1 cellular context compared by ENCODE assay signal in the genomic region with DNA sequence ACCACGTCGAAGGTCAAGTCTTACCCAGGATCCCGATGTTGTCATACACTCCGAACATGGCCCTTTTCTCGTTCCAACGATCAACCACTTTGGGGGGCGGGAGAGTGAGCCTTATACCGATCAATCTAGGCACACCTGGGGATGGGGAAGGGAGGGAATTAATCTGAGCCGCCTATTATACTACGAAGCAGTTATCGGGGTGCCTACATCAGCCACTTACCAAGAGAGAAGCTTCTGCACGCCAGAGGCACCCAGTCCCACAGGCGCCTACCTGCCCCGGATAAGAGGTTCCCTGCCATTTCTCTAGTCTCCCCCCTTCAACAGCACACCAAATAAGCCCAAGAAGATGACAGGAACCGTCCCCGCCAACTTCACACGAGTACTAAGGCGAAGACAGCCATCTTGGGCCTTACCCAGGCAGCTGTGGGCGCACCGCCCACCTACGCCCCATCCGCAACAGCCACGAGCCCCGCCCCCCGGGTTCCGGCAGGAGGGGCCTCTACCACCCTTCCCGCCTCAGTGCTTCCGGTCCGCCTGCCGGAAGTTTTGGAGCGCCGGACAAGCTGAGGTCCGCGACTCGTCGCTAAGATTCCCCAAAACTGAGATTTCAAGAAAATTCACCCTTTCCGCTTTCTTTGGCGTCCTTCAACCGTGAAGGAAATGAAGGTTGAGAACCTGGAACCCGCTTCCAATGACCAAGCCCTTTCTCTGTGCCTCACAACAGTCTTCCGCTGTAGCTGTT.
A peak's percentile ranks its signal among the peaks of the same experiment; 100 is the strongest.
TF ChIP-seq lines count a peak whose summit lies in the region.

A gene (minus strand): TSS at position 425 of the 742 bp plus-strand sequence. CDS start 126 bp downstream, at position 299.

TF ChIP-seq in GM12878, 131 proteins besides CTCF, POLR2A, EP300 and RAD21 (continued from another document and continues in another):
- TF ChIP-seq, protein P1, sequence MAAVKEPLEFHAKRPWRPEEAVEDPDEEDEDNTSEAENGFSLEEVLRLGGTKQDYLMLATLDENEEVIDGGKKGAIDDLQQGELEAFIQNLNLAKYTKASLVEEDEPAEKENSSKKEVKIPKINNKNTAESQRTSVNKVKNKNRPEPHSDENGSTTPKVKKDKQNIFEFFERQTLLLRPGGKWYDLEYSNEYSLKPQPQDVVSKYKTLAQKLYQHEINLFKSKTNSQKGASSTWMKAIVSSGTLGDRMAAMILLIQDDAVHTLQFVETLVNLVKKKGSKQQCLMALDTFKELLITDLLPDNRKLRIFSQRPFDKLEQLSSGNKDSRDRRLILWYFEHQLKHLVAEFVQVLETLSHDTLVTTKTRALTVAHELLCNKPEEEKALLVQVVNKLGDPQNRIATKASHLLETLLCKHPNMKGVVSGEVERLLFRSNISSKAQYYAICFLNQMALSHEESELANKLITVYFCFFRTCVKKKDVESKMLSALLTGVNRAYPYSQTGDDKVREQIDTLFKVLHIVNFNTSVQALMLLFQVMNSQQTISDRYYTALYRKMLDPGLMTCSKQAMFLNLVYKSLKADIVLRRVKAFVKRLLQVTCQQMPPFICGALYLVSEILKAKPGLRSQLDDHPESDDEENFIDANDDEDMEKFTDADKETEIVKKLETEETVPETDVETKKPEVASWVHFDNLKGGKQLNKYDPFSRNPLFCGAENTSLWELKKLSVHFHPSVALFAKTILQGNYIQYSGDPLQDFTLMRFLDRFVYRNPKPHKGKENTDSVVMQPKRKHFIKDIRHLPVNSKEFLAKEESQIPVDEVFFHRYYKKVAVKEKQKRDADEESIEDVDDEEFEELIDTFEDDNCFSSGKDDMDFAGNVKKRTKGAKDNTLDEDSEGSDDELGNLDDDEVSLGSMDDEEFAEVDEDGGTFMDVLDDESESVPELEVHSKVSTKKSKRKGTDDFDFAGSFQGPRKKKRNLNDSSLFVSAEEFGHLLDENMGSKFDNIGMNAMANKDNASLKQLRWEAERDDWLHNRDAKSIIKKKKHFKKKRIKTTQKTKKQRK (IDR thresholded peaks at IDR 0.05; ENCODE audit: low read depth, low read length) = no peak
- TF ChIP-seq ESRRA (IDR thresholded peaks at IDR 0.05; ENCODE audit: low read length) (no peak), BCL11A (IDR thresholded peaks at IDR 0.05; ENCODE audit: low read depth, low read length) (no peak), NR2C1 (IDR thresholded peaks at IDR 0.05) (peak; percentile 34; the same call in 1 of the 2 replicates), GABPA (IDR thresholded peaks at IDR 0.05; ENCODE audit: low read depth) (peak; percentile 96), SMAD1 (IDR thresholded peaks at IDR 0.05; ENCODE audit: low read depth, partially characterized antibody) (peak; percentile 75), RBBP5 (conservative IDR thresholded peaks at IDR 0.05) (no peak), HCFC1 (IDR thresholded peaks at IDR 0.05; ENCODE audit: low read length) (peak; percentile 63), MTA2 (IDR thresholded peaks at IDR 0.05; ENCODE audit: low read depth) (no peak), MYC (IDR thresholded peaks at IDR 0.05; ENCODE audit: insufficient read depth, insufficient read length, insufficient replicate concordance, low read length, severe bottlenecking) (no peak), MXI1 (IDR thresholded peaks at IDR 0.05; ENCODE audit: low read depth, low read length) (peak; percentile 56; the same call in 1 of the 2 replicates), MYB (IDR thresholded peaks at IDR 0.05; ENCODE audit: borderline replicate concordance, low read depth, low read length) (no peak), ZNF274 (IDR thresholded peaks at IDR 0.05; ENCODE audit: insufficient read depth, insufficient read length) (no peak), SMARCA5 (IDR thresholded peaks at IDR 0.05) (0 out of 2 replicates have a peak, but pooled peaks have one; percentile 84), CREM (IDR thresholded peaks at IDR 0.05; ENCODE audit: low read depth) (peak; percentile 81), EED (IDR thresholded peaks at IDR 0.05; ENCODE audit: low read depth) (no peak), MEF2A (IDR thresholded peaks at IDR 0.05; ENCODE audit: insufficient read depth, low read depth, low read length) (no peak), CHD2 (IDR thresholded peaks at IDR 0.05; ENCODE audit: borderline replicate concordance, low read depth, low read length) (peak; percentile 48; the same call in 1 of the 2 replicates), LARP7 (IDR thresholded peaks at IDR 0.05) (no peak), BMI1 (IDR thresholded peaks at IDR 0.05; ENCODE audit: borderline replicate concordance) (no peak), ZNF384 (IDR thresholded peaks at IDR 0.05; ENCODE audit: borderline replicate concordance, low read depth, low read length) (no peak), RAD51 (IDR thresholded peaks at IDR 0.05) (no peak), STAT3 (IDR thresholded peaks at IDR 0.05; ENCODE audit: low read depth, low read length) (no peak), CHD1 (IDR thresholded peaks at IDR 0.05; ENCODE audit: low read depth, low read length) (no peak), JUNB (IDR thresholded peaks at IDR 0.05) (no peak), ZSCAN29 (IDR thresholded peaks at IDR 0.05) (no peak), ZNF207 (IDR thresholded peaks at IDR 0.05; ENCODE audit: borderline replicate concordance) (peak; percentile 60; the same call in 1 of the 2 replicates), PAX8 (IDR thresholded peaks at IDR 0.05) (peak; percentile 47; the same call in 1 of the 2 replicates), RCOR1 (conservative IDR thresholded peaks at IDR 0.05; ENCODE audit: low read depth, low read length) (no peak), IKZF2 (IDR thresholded peaks at IDR 0.05) (no peak; a peak in 1 of 4 replicates), SMC3 (IDR thresholded peaks at IDR 0.05; ENCODE audit: borderline replicate concordance, low read length) (no peak)
- TF ChIP-seq, protein P2, sequence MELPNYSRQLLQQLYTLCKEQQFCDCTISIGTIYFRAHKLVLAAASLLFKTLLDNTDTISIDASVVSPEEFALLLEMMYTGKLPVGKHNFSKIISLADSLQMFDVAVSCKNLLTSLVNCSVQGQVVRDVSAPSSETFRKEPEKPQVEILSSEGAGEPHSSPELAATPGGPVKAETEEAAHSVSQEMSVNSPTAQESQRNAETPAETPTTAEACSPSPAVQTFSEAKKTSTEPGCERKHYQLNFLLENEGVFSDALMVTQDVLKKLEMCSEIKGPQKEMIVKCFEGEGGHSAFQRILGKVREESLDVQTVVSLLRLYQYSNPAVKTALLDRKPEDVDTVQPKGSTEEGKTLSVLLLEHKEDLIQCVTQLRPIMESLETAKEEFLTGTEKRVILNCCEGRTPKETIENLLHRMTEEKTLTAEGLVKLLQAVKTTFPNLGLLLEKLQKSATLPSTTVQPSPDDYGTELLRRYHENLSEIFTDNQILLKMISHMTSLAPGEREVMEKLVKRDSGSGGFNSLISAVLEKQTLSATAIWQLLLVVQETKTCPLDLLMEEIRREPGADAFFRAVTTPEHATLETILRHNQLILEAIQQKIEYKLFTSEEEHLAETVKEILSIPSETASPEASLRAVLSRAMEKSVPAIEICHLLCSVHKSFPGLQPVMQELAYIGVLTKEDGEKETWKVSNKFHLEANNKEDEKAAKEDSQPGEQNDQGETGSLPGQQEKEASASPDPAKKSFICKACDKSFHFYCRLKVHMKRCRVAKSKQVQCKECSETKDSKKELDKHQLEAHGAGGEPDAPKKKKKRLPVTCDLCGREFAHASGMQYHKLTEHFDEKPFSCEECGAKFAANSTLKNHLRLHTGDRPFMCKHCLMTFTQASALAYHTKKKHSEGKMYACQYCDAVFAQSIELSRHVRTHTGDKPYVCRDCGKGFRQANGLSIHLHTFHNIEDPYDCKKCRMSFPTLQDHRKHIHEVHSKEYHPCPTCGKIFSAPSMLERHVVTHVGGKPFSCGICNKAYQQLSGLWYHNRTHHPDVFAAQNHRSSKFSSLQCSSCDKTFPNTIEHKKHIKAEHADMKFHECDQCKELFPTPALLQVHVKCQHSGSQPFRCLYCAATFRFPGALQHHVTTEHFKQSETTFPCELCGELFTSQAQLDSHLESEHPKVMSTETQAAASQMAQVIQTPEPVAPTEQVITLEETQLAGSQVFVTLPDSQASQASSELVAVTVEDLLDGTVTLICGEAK (IDR thresholded peaks at IDR 0.05; ENCODE audit: borderline replicate concordance) = peak; percentile 98
- TF ChIP-seq, protein P3, sequence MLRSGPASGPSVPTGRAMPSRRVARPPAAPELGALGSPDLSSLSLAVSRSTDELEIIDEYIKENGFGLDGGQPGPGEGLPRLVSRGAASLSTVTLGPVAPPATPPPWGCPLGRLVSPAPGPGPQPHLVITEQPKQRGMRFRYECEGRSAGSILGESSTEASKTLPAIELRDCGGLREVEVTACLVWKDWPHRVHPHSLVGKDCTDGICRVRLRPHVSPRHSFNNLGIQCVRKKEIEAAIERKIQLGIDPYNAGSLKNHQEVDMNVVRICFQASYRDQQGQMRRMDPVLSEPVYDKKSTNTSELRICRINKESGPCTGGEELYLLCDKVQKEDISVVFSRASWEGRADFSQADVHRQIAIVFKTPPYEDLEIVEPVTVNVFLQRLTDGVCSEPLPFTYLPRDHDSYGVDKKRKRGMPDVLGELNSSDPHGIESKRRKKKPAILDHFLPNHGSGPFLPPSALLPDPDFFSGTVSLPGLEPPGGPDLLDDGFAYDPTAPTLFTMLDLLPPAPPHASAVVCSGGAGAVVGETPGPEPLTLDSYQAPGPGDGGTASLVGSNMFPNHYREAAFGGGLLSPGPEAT (IDR thresholded peaks at IDR 0.05; ENCODE audit: low read depth) = peak; percentile 95
- TF ChIP-seq, protein P4, sequence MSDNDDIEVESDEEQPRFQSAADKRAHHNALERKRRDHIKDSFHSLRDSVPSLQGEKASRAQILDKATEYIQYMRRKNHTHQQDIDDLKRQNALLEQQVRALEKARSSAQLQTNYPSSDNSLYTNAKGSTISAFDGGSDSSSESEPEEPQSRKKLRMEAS (IDR thresholded peaks at IDR 0.05; ENCODE audit: low read depth, low read length) = peak; percentile 71; the same call in 1 of the 2 replicates
- TF ChIP-seq, protein P5, sequence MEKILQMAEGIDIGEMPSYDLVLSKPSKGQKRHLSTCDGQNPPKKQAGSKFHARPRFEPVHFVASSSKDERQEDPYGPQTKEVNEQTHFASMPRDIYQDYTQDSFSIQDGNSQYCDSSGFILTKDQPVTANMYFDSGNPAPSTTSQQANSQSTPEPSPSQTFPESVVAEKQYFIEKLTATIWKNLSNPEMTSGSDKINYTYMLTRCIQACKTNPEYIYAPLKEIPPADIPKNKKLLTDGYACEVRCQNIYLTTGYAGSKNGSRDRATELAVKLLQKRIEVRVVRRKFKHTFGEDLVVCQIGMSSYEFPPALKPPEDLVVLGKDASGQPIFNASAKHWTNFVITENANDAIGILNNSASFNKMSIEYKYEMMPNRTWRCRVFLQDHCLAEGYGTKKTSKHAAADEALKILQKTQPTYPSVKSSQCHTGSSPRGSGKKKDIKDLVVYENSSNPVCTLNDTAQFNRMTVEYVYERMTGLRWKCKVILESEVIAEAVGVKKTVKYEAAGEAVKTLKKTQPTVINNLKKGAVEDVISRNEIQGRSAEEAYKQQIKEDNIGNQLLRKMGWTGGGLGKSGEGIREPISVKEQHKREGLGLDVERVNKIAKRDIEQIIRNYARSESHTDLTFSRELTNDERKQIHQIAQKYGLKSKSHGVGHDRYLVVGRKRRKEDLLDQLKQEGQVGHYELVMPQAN (conservative IDR thresholded peaks at IDR 0.05) = 0 out of 2 replicates have a peak, but pooled peaks have one; percentile 41
- TF ChIP-seq, protein P6, sequence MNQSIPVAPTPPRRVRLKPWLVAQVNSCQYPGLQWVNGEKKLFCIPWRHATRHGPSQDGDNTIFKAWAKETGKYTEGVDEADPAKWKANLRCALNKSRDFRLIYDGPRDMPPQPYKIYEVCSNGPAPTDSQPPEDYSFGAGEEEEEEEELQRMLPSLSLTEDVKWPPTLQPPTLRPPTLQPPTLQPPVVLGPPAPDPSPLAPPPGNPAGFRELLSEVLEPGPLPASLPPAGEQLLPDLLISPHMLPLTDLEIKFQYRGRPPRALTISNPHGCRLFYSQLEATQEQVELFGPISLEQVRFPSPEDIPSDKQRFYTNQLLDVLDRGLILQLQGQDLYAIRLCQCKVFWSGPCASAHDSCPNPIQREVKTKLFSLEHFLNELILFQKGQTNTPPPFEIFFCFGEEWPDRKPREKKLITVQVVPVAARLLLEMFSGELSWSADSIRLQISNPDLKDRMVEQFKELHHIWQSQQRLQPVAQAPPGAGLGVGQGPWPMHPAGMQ (IDR thresholded peaks at IDR 0.05; ENCODE audit: borderline replicate concordance) = no peak
- TF ChIP-seq, protein P7, sequence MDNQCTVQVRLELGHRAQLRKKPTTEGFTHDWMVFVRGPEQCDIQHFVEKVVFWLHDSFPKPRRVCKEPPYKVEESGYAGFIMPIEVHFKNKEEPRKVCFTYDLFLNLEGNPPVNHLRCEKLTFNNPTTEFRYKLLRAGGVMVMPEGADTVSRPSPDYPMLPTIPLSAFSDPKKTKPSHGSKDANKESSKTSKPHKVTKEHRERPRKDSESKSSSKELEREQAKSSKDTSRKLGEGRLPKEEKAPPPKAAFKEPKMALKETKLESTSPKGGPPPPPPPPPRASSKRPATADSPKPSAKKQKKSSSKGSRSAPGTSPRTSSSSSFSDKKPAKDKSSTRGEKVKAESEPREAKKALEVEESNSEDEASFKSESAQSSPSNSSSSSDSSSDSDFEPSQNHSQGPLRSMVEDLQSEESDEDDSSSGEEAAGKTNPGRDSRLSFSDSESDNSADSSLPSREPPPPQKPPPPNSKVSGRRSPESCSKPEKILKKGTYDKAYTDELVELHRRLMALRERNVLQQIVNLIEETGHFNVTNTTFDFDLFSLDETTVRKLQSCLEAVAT (IDR thresholded peaks at IDR 0.05) = peak; percentile 78
- TF ChIP-seq, protein P8, sequence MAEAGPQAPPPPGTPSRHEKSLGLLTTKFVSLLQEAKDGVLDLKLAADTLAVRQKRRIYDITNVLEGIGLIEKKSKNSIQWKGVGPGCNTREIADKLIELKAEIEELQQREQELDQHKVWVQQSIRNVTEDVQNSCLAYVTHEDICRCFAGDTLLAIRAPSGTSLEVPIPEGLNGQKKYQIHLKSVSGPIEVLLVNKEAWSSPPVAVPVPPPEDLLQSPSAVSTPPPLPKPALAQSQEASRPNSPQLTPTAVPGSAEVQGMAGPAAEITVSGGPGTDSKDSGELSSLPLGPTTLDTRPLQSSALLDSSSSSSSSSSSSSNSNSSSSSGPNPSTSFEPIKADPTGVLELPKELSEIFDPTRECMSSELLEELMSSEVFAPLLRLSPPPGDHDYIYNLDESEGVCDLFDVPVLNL (IDR thresholded peaks at IDR 0.05; ENCODE audit: low read depth, low read length) = no peak
- TF ChIP-seq, protein P9, sequence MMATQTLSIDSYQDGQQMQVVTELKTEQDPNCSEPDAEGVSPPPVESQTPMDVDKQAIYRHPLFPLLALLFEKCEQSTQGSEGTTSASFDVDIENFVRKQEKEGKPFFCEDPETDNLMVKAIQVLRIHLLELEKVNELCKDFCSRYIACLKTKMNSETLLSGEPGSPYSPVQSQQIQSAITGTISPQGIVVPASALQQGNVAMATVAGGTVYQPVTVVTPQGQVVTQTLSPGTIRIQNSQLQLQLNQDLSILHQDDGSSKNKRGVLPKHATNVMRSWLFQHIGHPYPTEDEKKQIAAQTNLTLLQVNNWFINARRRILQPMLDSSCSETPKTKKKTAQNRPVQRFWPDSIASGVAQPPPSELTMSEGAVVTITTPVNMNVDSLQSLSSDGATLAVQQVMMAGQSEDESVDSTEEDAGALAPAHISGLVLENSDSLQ (IDR thresholded peaks at IDR 0.05) = peak; percentile 70; the same call in 1 of the 2 replicates
- TF ChIP-seq, protein P10, sequence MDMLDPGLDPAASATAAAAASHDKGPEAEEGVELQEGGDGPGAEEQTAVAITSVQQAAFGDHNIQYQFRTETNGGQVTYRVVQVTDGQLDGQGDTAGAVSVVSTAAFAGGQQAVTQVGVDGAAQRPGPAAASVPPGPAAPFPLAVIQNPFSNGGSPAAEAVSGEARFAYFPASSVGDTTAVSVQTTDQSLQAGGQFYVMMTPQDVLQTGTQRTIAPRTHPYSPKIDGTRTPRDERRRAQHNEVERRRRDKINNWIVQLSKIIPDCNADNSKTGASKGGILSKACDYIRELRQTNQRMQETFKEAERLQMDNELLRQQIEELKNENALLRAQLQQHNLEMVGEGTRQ (IDR thresholded peaks at IDR 0.05; ENCODE audit: borderline replicate concordance, low read depth, low read length) = no peak
